Comparison of ENCODE assay signal across 26 cellular contexts in the genomic region with DNA sequence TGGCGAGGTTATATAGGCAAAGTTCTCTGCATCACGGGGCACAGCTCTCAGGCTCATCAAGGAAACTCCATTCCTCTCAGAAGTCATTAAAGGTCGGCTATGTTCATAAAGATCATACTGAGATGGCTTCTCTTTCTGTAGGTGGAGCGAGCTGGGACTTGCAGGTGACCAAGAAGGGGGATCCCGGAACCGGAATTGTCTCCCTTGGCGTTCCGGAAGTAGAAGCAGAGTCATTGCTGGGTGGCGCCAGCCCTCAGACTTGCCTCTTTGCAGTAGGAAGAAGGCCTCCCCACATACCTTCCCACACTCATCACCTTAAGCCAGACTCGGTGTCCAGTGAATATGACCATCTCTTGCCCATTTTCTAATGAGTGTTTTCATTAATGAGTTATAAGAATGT. TPM values are rescaled to one million over a fixed set of nuclear protein-coding genes. Genes with fewer than 3 reads are reported as not detected.
"Had no signal": no experiment of that assay in that cellular context is flagged by ENCODE, and none has a peak within 500 bp of the region (broad histone marks: within the 10 kb centered on the region; RNA-seq: fewer than 3 reads in every experiment).

No MANE protein-coding gene starts in this region.

- H3K36me3 ChIP-seq: esophagus squamous epithelium, stomach, thyroid gland had no signal

- H3K27me3 ChIP-seq: dorsolateral prefrontal cortex, esophagus squamous epithelium, stomach, thyroid gland had no signal

- H3K4me1 Mint-ChIP-seq: immature natural killer cell, naive B cell, neural crest cell had no signal

- H3K79me2 ChIP-seq: parathyroid adenoma had no signal

- H2AFZ ChIP-seq: parathyroid adenoma had no signal

- H3K4me1 ChIP-seq: parathyroid adenoma, stomach had no signal

- H3K4me3 ChIP-seq: dorsolateral prefrontal cortex, esophagus squamous epithelium, lung, mucosa of descending colon, smooth muscle cell, stomach, thyroid gland had no signal

- H3K9ac ChIP-seq: parathyroid adenoma had no signal

- H3K9me3 Mint-ChIP-seq: natural killer cell treated with Interleukin-12 subunit alpha and Interleukin-12 subunit beta and Interleukin-15 and Interleukin-18, amount 100 ng/mL, for 72 hours; neural crest cell; type B pancreatic cell had no signal

- H3K4me3 Mint-ChIP-seq: immature natural killer cell; mesothelial cell of epicardium; naive B cell; natural killer cell treated with Interleukin-12 subunit alpha and Interleukin-12 subunit beta and Interleukin-15 and Interleukin-18, amount 100 ng/mL, for 72 hours; neural crest cell; type B pancreatic cell had no signal

- DNase-seq: dorsolateral prefrontal cortex; effector CD4-positive, alpha-beta T cell; esophagus squamous epithelium; hypothalamus; immature natural killer cell; islet precursor cell; mesenchymal stem cell; mucosa of descending colon; naive B cell; stimulated activated CD4-positive, alpha-beta T cell treated with anti-CD3 and anti-CD28 coated beads, Interleukin-12 subunit alpha, Interleukin-12 subunit beta, amount 100 ng/mL, for 4 hours; stimulated activated CD4-positive, alpha-beta T cell treated with anti-CD3 and anti-CD28 coated beads, Interleukin-1b, Interleukin-23, amount 100 ng/mL, for 48 hours; stimulated activated CD4-positive, alpha-beta T cell treated with anti-CD3 and anti-CD28 coated beads, Interleukin-4, amount 100 ng/mL, for 1 hour; stimulated activated CD8-positive, alpha-beta memory T cell treated with anti-CD3 and anti-CD28 coated beads, Interleukin-4, amount 100 ng/mL, for 48 hours; stimulated activated naive CD4-positive, alpha-beta T cell treated with Interleukin-2 at 50 U/mL for 16 hours; stomach had no signal

- ATAC-seq: left lobe of liver; mucosa of descending colon; natural killer cell treated with Interleukin-12 subunit alpha and Interleukin-12 subunit beta and Interleukin-15 and Interleukin-18, amount 100 ng/mL, for 72 hours; sciatic nerve had no signal

- H3K27ac Mint-ChIP-seq: immature natural killer cell; mesothelial cell of epicardium; naive B cell; natural killer cell treated with Interleukin-12 subunit alpha and Interleukin-12 subunit beta and Interleukin-15 and Interleukin-18, amount 100 ng/mL, for 72 hours; type B pancreatic cell had no signal

- H3K27me3 Mint-ChIP-seq: progenitor cell of endocrine pancreas, type B pancreatic cell had no signal

- H3K36me3 Mint-ChIP-seq: immature natural killer cell, naive B cell, type B pancreatic cell had no signal

- H3K4me2 ChIP-seq: smooth muscle cell had no signal

- H3K9me3 ChIP-seq: esophagus squamous epithelium, mucosa of descending colon, stomach, thyroid gland had no signal

- H3K27ac ChIP-seq: parathyroid adenoma, stomach had no signal

RNA-seq across cellular contexts. Expression of a gene that starts 17.9 kb away (rescaled TPM):
- total RNA-seq: neural crest cell had no signal
